19 cellular contexts compared by ENCODE assay signal in genomic region chr15:41337631-41338522, GRCh38. TPM values are rescaled to one million over a fixed set of nuclear protein-coding genes. Genes with fewer than 3 reads are reported as not detected.
A peak's percentile ranks its signal among the peaks of the same experiment; 100 is the strongest.
DNase-seq lines count a peak whose midpoint lies in the region; ATAC-seq, FAIRE-seq and TF ChIP-seq lines count a peak whose summit lies in the region.
"Had no signal": no experiment of that assay in that cellular context is flagged by ENCODE, and none has a peak within 500 bp of the region (broad histone marks: within the 10 kb centered on the region; RNA-seq: fewer than 3 reads in every experiment).

No MANE protein-coding gene starts in this region.

- H3K4me1 Mint-ChIP-seq in activated naive CD8-positive, alpha-beta T cell treated with anti-CD3 and anti-CD28 coated beads, Interleukin-2, amount 10 ng/mL, durations not matched to agents 7 days and 5 days, result peaks cover 33% of the 10 kb centered on the region
- peaks cover 23% of the 10 kb centered on the region for H3K4me1 Mint-ChIP-seq in activated naive CD8-positive, alpha-beta T cell treated with anti-CD3 and anti-CD28 coated beads, Interleukin-2, amount 50 U/mL, for 24 hours
- peaks cover 18% of the 10 kb centered on the region for H3K4me1 Mint-ChIP-seq in chondrocyte (ENCODE audit: low read depth)
- H3K4me1 Mint-ChIP-seq in progenitor cell of endocrine pancreas (ENCODE audit: low read depth), result peaks cover 6% of the 10 kb centered on the region

- no peaks in the 10 kb centered on the region for H3K9me3 Mint-ChIP-seq in activated naive CD8-positive, alpha-beta T cell treated with anti-CD3 and anti-CD28 coated beads, Interleukin-2, amount 10 ng/mL, durations not matched to agents 7 days and 5 days
- H3K9me3 Mint-ChIP-seq in activated naive CD8-positive, alpha-beta T cell treated with anti-CD3 and anti-CD28 coated beads, Interleukin-2, amount 50 U/mL, for 24 hours, result no peaks in the 10 kb centered on the region
- H3K9me3 Mint-ChIP-seq in chondrocyte (ENCODE audit: low read depth) (no peaks in the 10 kb centered on the region), progenitor cell of endocrine pancreas (ENCODE audit: low read depth) (no peaks in the 10 kb centered on the region)
- H3K9me3 Mint-ChIP-seq: activated T-cell treated with anti-CD3 and anti-CD28 coated beads, Interleukin-2, amount 50 U/mL, for 24 hours; IgD-negative memory B cell; stimulated activated effector memory CD8-positive, alpha-beta T cell treated with anti-CD3 and anti-CD28 coated beads, Interleukin-12 subunit alpha, Interleukin-12 subunit beta, amount 100 ng/mL, for 72 hours had no signal

- H3K9ac ChIP-seq in kidney (ENCODE audit: low read length in 2 of 2), result no peak overlapping the region

- peak overlapping the region; percentile 30 for H3K27ac Mint-ChIP-seq in activated naive CD8-positive, alpha-beta T cell treated with anti-CD3 and anti-CD28 coated beads, Interleukin-2, amount 10 ng/mL, durations not matched to agents 7 days and 5 days
- H3K27ac Mint-ChIP-seq in activated naive CD8-positive, alpha-beta T cell treated with anti-CD3 and anti-CD28 coated beads, Interleukin-2, amount 50 U/mL, for 24 hours, result no peak overlapping the region
- H3K27ac Mint-ChIP-seq in chondrocyte (ENCODE audit: unreplicated experiment) (peak overlapping the region; percentile 25), progenitor cell of endocrine pancreas (peak overlapping the region; percentile 78)
- H3K27ac Mint-ChIP-seq: activated T-cell treated with anti-CD3 and anti-CD28 coated beads, Interleukin-2, amount 50 U/mL, for 24 hours; stimulated activated effector memory CD8-positive, alpha-beta T cell treated with anti-CD3 and anti-CD28 coated beads, Interleukin-12 subunit alpha, Interleukin-12 subunit beta, amount 100 ng/mL, for 72 hours had no signal

- no peak for TF ChIP-seq POLR2A in lower leg skin (IDR thresholded peaks at IDR 0.05)

- H3K36me3 Mint-ChIP-seq in activated naive CD8-positive, alpha-beta T cell treated with anti-CD3 and anti-CD28 coated beads, Interleukin-2, amount 10 ng/mL, durations not matched to agents 7 days and 5 days, result peaks cover 42% of the 10 kb centered on the region
- peaks cover 64% of the 10 kb centered on the region for H3K36me3 Mint-ChIP-seq in activated naive CD8-positive, alpha-beta T cell treated with anti-CD3 and anti-CD28 coated beads, Interleukin-2, amount 50 U/mL, for 24 hours (ENCODE audit: low read depth)
- H3K36me3 Mint-ChIP-seq in chondrocyte (ENCODE audit: low read depth), result peaks cover 2% of the 10 kb centered on the region
- H3K36me3 Mint-ChIP-seq in progenitor cell of endocrine pancreas (ENCODE audit: insufficient read depth), result peaks cover 11% of the 10 kb centered on the region

- 72 to 73% methylated on average over 13 of the region's 13 CpGs for WGBS in lower leg skin, 2 donors

- no peak for FAIRE-seq in kidney (lab: Jason Lieb, UNC)
- FAIRE-seq: frontal cortex had no signal

- no peak for TF ChIP-seq CTCF in chondrocyte (IDR thresholded peaks at IDR 0.05)
- no peak for TF ChIP-seq CTCF in progenitor cell of endocrine pancreas (IDR thresholded peaks at IDR 0.05; ENCODE audit: unreplicated experiment)
- no peak for TF ChIP-seq CTCF in kidney (IDR thresholded peaks at IDR 0.05; ENCODE audit: borderline replicate concordance, extremely low read depth, insufficient read depth)
- no peak for TF ChIP-seq CTCF in lower leg skin (IDR thresholded peaks at IDR 0.05)

- H3K9me3 ChIP-seq in kidney (ENCODE audit: control insufficient read depth in 1 of 2, low read length in 2 of 2), result no peaks in the 10 kb centered on the region

- no peak overlapping the region for H3K27ac ChIP-seq in kidney (ENCODE audit: low read depth in 2 of 2, low read length in 2 of 2)

- ATAC-seq in activated naive CD8-positive, alpha-beta T cell treated with anti-CD3 and anti-CD28 coated beads, Interleukin-2, amount 10 ng/mL, durations not matched to agents 7 days and 5 days (ENCODE audit: low read depth), result no peak
- no peak for ATAC-seq in activated naive CD8-positive, alpha-beta T cell treated with anti-CD3 and anti-CD28 coated beads, Interleukin-2, amount 50 U/mL, for 24 hours
- ATAC-seq: stimulated activated effector memory CD8-positive, alpha-beta T cell treated with anti-CD3 and anti-CD28 coated beads, Interleukin-12 subunit alpha, Interleukin-12 subunit beta, amount 100 ng/mL, for 72 hours had no signal

- no peaks in the 10 kb centered on the region for H3K36me3 ChIP-seq in kidney (ENCODE audit: control insufficient read depth in 1 of 2, insufficient read depth in 2 of 2, low read length in 2 of 2)

- intact Hi-C loops in kidney (cut with DNase I) (no loop called here), lower leg skin (cut with DNase I; ENCODE audit: low total_unique reads) (no loop called here)

- H3K4me1 ChIP-seq in kidney (ENCODE audit: control insufficient read depth in 1 of 2, insufficient read depth in 1 of 2, low read depth in 1 of 2, low read length in 2 of 2), result peaks cover 0 to 3% of the 10 kb centered on the region in 2 donors

- POLR2A ChIA-PET in activated naive CD8-positive, alpha-beta T cell treated with anti-CD3 and anti-CD28 coated beads, Interleukin-2, amount 10 ng/mL, durations not matched to agents 7 days and 5 days (lab: Charles Lee), result interaction anchor here (0.6 to 0.7 kb wide), 2 partner anchors 53 to 58 kb away, joined by 5 read pairs; no protein-coding TSS in a partner anchor

- peak overlapping the region; percentile 3 for H3K4me3 Mint-ChIP-seq in activated naive CD8-positive, alpha-beta T cell treated with anti-CD3 and anti-CD28 coated beads, Interleukin-2, amount 10 ng/mL, durations not matched to agents 7 days and 5 days
- no peak overlapping the region for H3K4me3 Mint-ChIP-seq in activated naive CD8-positive, alpha-beta T cell treated with anti-CD3 and anti-CD28 coated beads, Interleukin-2, amount 50 U/mL, for 24 hours
- H3K4me3 Mint-ChIP-seq in chondrocyte (ENCODE audit: unreplicated experiment), result no peak overlapping the region
- H3K4me3 Mint-ChIP-seq in progenitor cell of endocrine pancreas (ENCODE audit: low read depth), result no peak overlapping the region
- H3K4me3 Mint-ChIP-seq: activated T-cell treated with anti-CD3 and anti-CD28 coated beads, Interleukin-2, amount 50 U/mL, for 24 hours; stimulated activated effector memory CD8-positive, alpha-beta T cell treated with anti-CD3 and anti-CD28 coated beads, Interleukin-12 subunit alpha, Interleukin-12 subunit beta, amount 100 ng/mL, for 72 hours had no signal

- DNase-seq in activated naive CD8-positive, alpha-beta T cell treated with anti-CD3 and anti-CD28 coated beads, Interleukin-2, amount 10 ng/mL, durations not matched to agents 7 days and 5 days, result no peak
- DNase-seq in activated naive CD8-positive, alpha-beta T cell treated with anti-CD3 and anti-CD28 coated beads, Interleukin-2, amount 50 U/mL, for 24 hours, result no peak
- DNase-seq in M059J (ENCODE audit: low read depth), result peak; percentile 32
- no peak for DNase-seq in chondrocyte (ENCODE audit: low spot score)
- no peak for DNase-seq in progenitor cell of endocrine pancreas (ENCODE audit: low spot score, unreplicated experiment)
- DNase-seq in kidney, result no peak
- DNase-seq in lower leg skin (ENCODE audit: low spot score in 2 of 2), result no peak
- no peak for DNase-seq in SW 1271 (lab: John Stamatoyannopoulos, UW)
- DNase-seq: activated T-cell treated with anti-CD3 and anti-CD28 coated beads, Interleukin-2, amount 50 U/mL, for 24 hours; AML-193; anterior cingulate cortex; effector CD4-positive, alpha-beta T cell; GF-D8; NCI-H2029; NCI-H748 treated with DMSO at 0.1 percent for 48 hours; SHP77 treated with DMSO at 0.1 percent for 48 hours had no signal

- no peaks in the 10 kb centered on the region for H3K27me3 Mint-ChIP-seq in activated naive CD8-positive, alpha-beta T cell treated with anti-CD3 and anti-CD28 coated beads, Interleukin-2, amount 10 ng/mL, durations not matched to agents 7 days and 5 days
- H3K27me3 Mint-ChIP-seq in activated naive CD8-positive, alpha-beta T cell treated with anti-CD3 and anti-CD28 coated beads, Interleukin-2, amount 50 U/mL, for 24 hours, result no peaks in the 10 kb centered on the region
- no peaks in the 10 kb centered on the region for H3K27me3 Mint-ChIP-seq in chondrocyte (ENCODE audit: low read depth)
- H3K27me3 Mint-ChIP-seq in progenitor cell of endocrine pancreas, result no peaks in the 10 kb centered on the region
- H3K27me3 Mint-ChIP-seq: activated T-cell treated with anti-CD3 and anti-CD28 coated beads, Interleukin-2, amount 50 U/mL, for 24 hours; IgD-negative memory B cell had no signal

- H3K4me3 ChIP-seq in kidney (ENCODE audit: low read length in 2 of 2), result no peak overlapping the region
- no peak overlapping the region for H3K4me3 ChIP-seq in lower leg skin (ENCODE audit: low read depth, poor library complexity, severe bottlenecking)

RNA-seq across cellular contexts. Expression of gene NUSAP1, which starts 5.2 kb away (rescaled TPM):
- 100 to 1,000 TPM; 189 to 205 TPM for total RNA-seq in activated naive CD8-positive, alpha-beta T cell treated with anti-CD3 and anti-CD28 coated beads, Interleukin-2, amount 10 ng/mL, durations not matched to agents 7 days and 5 days
- 212 and 264 TPM in 2 replicates for total RNA-seq in M059J (2014; rRNA removed; shearing (Covaris generic))
- total RNA-seq in chondrocyte (12.9 to 15.7 TPM (median 12.9 TPM) in 3 replicates), progenitor cell of endocrine pancreas (63.9 and 69.2 TPM in 2 replicates), kidney (6.7 TPM), lower leg skin (10 to 100 TPM in 2 of 4 donors, 1 to 10 TPM in 2; 3.2 to 17.4 (median 12.0) TPM)
- 2.3 TPM for polyA plus RNA-seq in kidney (ENCODE audit: insufficient read depth, low read depth, low replicate concordance)

RNA-seq across cellular contexts. Expression of gene OIP5, which starts 5.5 kb away (rescaled TPM):
- total RNA-seq in activated naive CD8-positive, alpha-beta T cell treated with anti-CD3 and anti-CD28 coated beads, Interleukin-2, amount 10 ng/mL, durations not matched to agents 7 days and 5 days, result 10 to 100 TPM; 17.1 to 17.2 TPM
- total RNA-seq in M059J (2014; rRNA removed; shearing (Covaris generic)), result 37.9 and 61.9 TPM in 2 replicates
- 1.1 to 2.8 TPM (median 1.8 TPM) in 3 replicates for total RNA-seq in chondrocyte
- total RNA-seq in progenitor cell of endocrine pancreas, result 9.5 and 9.7 TPM in 2 replicates
- 0.94 TPM for total RNA-seq in kidney
- polyA plus RNA-seq in kidney (ENCODE audit: insufficient read depth, low read depth, low replicate concordance), result not detected
- 1 to 10 TPM in 3 of 4 donors, under 1 TPM in 1; 0.76 to 1.9 (median 1.5) TPM for total RNA-seq in lower leg skin
